8 cellular contexts compared by ENCODE assay signal in the genomic region with DNA sequence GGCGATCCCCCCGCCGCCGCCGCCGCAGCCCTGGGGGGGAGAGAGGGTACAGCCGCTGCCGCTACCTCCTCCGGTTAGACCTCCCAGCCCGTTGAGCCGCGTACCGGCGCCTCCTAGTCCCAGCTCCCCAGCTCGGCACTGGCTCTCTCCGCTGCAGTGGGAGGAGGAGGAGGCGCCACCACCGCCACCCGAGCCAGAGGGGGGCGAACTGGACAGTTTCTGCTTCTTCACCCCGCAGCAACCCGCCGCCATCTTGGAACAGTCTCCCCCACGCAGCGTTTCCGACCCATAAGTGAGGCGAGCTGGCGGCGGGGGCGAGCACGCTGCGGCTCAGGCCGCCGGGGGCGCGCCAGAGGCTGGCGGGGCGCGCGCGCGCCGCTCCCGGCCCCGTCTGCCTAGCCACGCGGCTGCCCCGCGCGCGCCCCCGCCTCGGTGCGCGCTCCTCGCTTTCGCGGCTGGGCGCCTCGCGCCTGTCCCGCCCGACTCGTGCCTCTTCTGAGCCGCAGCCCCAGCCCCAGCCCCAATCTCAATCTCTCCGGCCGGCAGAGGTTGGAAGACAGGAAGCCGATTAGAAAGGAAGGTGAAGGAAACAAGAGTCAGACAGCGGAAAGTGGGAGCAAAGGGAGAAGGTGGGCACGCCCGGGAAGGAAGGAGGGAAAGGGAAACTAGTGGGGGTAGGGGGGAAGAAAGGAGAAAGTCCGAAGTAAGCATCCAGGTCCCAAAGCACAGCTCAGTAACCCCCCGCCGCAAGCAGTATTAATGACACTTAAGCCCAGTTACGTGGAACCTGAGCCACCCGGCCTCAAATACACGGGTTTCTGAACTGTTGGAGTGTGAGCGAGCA. TPM values are rescaled to one million over a fixed set of nuclear protein-coding genes. Genes with fewer than 3 reads are reported as not detected.
DNase-seq lines count a peak whose midpoint lies in the region; ATAC-seq and TF ChIP-seq lines count a peak whose summit lies in the region.

AMMECR1 (minus strand) TSS at position 266 of the 844 bp plus-strand sequence; CDS start at position 252, 14 bp downstream.

- TF ChIP-seq CTCF in GM10266 (IDR thresholded peaks at IDR 0.05; ENCODE audit: control insufficient read depth, insufficient read depth, low read depth, missing control alignments) (no peak), parathyroid adenoma (IDR thresholded peaks at IDR 0.05) (no peak), tibial nerve (IDR thresholded peaks at IDR 0.05) (peak in 1 of 5 experiments; percentile 43)

- H3K4me3 Mint-ChIP-seq in activated naive CD8-positive, alpha-beta T cell, result peak within 1 kb of the TSS; percentile 93

- intact Hi-C loops in Right ventricle myocardium superior (cut with DNase I), result no loop called here

- H3K9me3 Mint-ChIP-seq in activated naive CD8-positive, alpha-beta T cell (ENCODE audit: low read depth), result no peaks in the 10 kb centered on the region

- H3K27ac ChIP-seq in parathyroid adenoma, result peak within 1 kb of the TSS; percentile 80
- peak within 1 kb of the TSS; percentile 70 to 91 (median 89) for H3K27ac ChIP-seq in tibial nerve

- ATAC-seq in HG02610 (IDR thresholded peaks at IDR 0.05; ENCODE audit: unreplicated experiment) (peak; percentile 82), Right ventricle myocardium superior (ENCODE audit: poor library complexity) (peak; percentile 99)

- peak within 1 kb of the TSS; percentile 28 for H3K9ac ChIP-seq in parathyroid adenoma

- peak within 1 kb of the TSS; percentile 95 for H2AFZ ChIP-seq in parathyroid adenoma

- H3K27me3 ChIP-seq in parathyroid adenoma (ENCODE audit: control insufficient read depth, insufficient read depth, low read length), result no peaks in the 10 kb centered on the region
- peaks cover 0 to 12% of the 10 kb centered on the region in 2 donors for H3K27me3 ChIP-seq in tibial nerve

- H3K4me1 Mint-ChIP-seq in activated naive CD8-positive, alpha-beta T cell (ENCODE audit: low read depth), result peaks cover 27% of the 10 kb centered on the region

- peak; percentile 78 for DNase-seq in GM10266 (ENCODE audit: extremely low spot score)
- DNase-seq in NCI-H1092 treated with DMSO at 0.1 percent for 48 hours (lab: John Stamatoyannopoulos, UW), result peak; percentile 88
- DNase-seq in SKM-1 treated with dmso at 0.1 percent for 144 hours (lab: John Stamatoyannopoulos, UW; ENCODE audit: unreplicated experiment), result peak; percentile 66
- DNase-seq in Right ventricle myocardium superior, result peak; percentile 87
- DNase-seq in tibial nerve (ENCODE audit: low spot score in 2 of 2), result peak; percentile 44 to 56

- H3K4me3 ChIP-seq in parathyroid adenoma (ENCODE audit: low read depth, low read length), result peak within 1 kb of the TSS; percentile 75
- peak within 1 kb of the TSS; percentile 59 to 85 (median 69) for H3K4me3 ChIP-seq in tibial nerve

- H3K4me2 ChIP-seq in parathyroid adenoma (ENCODE audit: low read length), result peak within 1 kb of the TSS; percentile 76

- no peaks in the 10 kb centered on the region for H3K36me3 ChIP-seq in parathyroid adenoma (ENCODE audit: control insufficient read depth, insufficient read depth, low read length)
- no peaks in the 10 kb centered on the region for H3K36me3 ChIP-seq in tibial nerve

- TF ChIP-seq POLR2A in tibial nerve (IDR thresholded peaks at IDR 0.05), result peak; percentile 10 to 71

- H3K27ac Mint-ChIP-seq in activated naive CD8-positive, alpha-beta T cell, result peak within 1 kb of the TSS; percentile 95

- H3K79me2 ChIP-seq in parathyroid adenoma, result no peaks in the 10 kb centered on the region

- no peaks in the 10 kb centered on the region for H3K9me3 ChIP-seq in parathyroid adenoma (ENCODE audit: control insufficient read depth, low read length)
- no peaks in the 10 kb centered on the region for H3K9me3 ChIP-seq in tibial nerve

- peak in 1 of 2 donors; percentile 52 for TF ChIP-seq EP300 in tibial nerve (IDR thresholded peaks at IDR 0.05)

- H3K27me3 Mint-ChIP-seq in activated naive CD8-positive, alpha-beta T cell, result no peaks in the 10 kb centered on the region

- no peaks in the 10 kb centered on the region for H3K4me1 ChIP-seq in parathyroid adenoma
- peaks cover 0 to 11% (median 0%) of the 10 kb centered on the region in 4 donors for H3K4me1 ChIP-seq in tibial nerve

- H3K36me3 Mint-ChIP-seq in activated naive CD8-positive, alpha-beta T cell, result no peaks in the 10 kb centered on the region

- 0 to 42% methylated on average over 12 to 55 of the region's 78 CpGs for WGBS in tibial nerve, 2 donors

RNA-seq across cellular contexts. Expression of gene AMMECR1, which starts in this region (rescaled TPM):
- 0.62 TPM for total RNA-seq in Right ventricle myocardium superior
- 1 to 10 TPM; 2.2 to 4.2 (median 2.9) TPM for total RNA-seq in tibial nerve

Comparison
In these comparisons a context has a peak if more than half of its experiments do, and no peak if none do; other contexts are left out.
1. Peak in every context shown above with its lines: DNase-seq, ATAC-seq, H3K4me3 ChIP-seq and H3K27ac ChIP-seq.
2. Peak in DNase-seq and ATAC-seq in Right ventricle myocardium superior; RNA of the gene not detected or under 1 TPM.